In genomic region chr1:2877391-2877790, GRCh38 we compare ENCODE assay signal across 30 cellular contexts.
"Had no signal": no experiment of that assay in that cellular context is flagged by ENCODE, and none has a peak within 500 bp of the region (broad histone marks: within the 10 kb centered on the region; RNA-seq: fewer than 3 reads in every experiment).

No MANE protein-coding gene starts in this region.

- H3K36me3 ChIP-seq: adrenal gland, ascending aorta, brain microvascular endothelial cell, breast epithelium, cardiac muscle cell had no signal

- H3K27me3 ChIP-seq: adrenal gland, ascending aorta, brain microvascular endothelial cell, cardiac muscle cell had no signal

- DNase-seq: activated effector memory CD4-positive, alpha-beta T cell treated with anti-CD3 and anti-CD28 coated beads, Interleukin-2, amount 50 U/mL, for 16 hours; activated effector memory CD4-positive, alpha-beta T cell treated with Interleukin-2 at 50 U/mL for 16 hours; activated gamma-delta T cell; activated gamma-delta T cell treated with Interleukin-2 at 50 U/mL for 16 hours; activated naive CD4-positive, alpha-beta T cell; activated naive CD4-positive, alpha-beta T cell treated with anti-CD3 and anti-CD28 coated beads for 36 hours; activated naive CD4-positive, alpha-beta T cell treated with anti-CD3 and anti-CD28 coated beads, Interleukin-2, amount 10 ng/mL, durations not matched to agents 7 days and 5 days; activated naive CD4-positive, alpha-beta T cell treated with anti-CD3 and anti-CD28 coated beads, Interleukin-2, amount 50 U/mL, for 16 hours; activated naive CD4-positive, alpha-beta T cell treated with Interleukin-2 at 50 U/mL for 16 hours; activated naive CD8-positive, alpha-beta T cell treated with anti-CD3 and anti-CD28 coated beads for 36 hours; activated naive CD8-positive, alpha-beta T cell treated with anti-CD3 and anti-CD28 coated beads, Interleukin-2, amount 10 ng/mL, durations not matched to agents 7 days and 5 days; activated naive CD8-positive, alpha-beta T cell treated with anti-CD3 and anti-CD28 coated beads, Interleukin-2, amount 50 U/mL, for 24 hours; activated T-cell treated with anti-CD3 and anti-CD28 coated beads, Interleukin-2, amount 50 U/mL, for 1 hour; activated T-cell treated with anti-CD3 and anti-CD28 coated beads, Interleukin-2, amount 50 U/mL, for 24 hours; activated T-cell treated with anti-CD3 and anti-CD28 coated beads, Interleukin-2, amount 50 U/mL, for 4 hours; activated T-cell treated with anti-CD3 and anti-CD28 coated beads, Interleukin-2, amount 50 U/mL, for 48 hours; activated T-cell treated with anti-CD3 and anti-CD28 coated beads, Interleukin-2, amount 50 U/mL, for 72 hours; adrenal gland; amniotic stem cell; amygdala; anterior cingulate cortex; aorta; body of pancreas; brain microvascular endothelial cell; caudate nucleus; central memory CD4-positive, alpha-beta T cell; cerebellar nuclear complex had no signal

- H3K27ac ChIP-seq: adrenal gland, ascending aorta, body of pancreas, brain microvascular endothelial cell, breast epithelium, cardiac muscle cell had no signal

- H3K9me3 ChIP-seq: adrenal gland, ascending aorta, body of pancreas had no signal

- H3K4me1 ChIP-seq: adrenal gland, breast epithelium had no signal

- H3K4me3 ChIP-seq: adrenal gland, ascending aorta, body of pancreas, breast epithelium, cardiac muscle cell had no signal
